In the genomic region with DNA sequence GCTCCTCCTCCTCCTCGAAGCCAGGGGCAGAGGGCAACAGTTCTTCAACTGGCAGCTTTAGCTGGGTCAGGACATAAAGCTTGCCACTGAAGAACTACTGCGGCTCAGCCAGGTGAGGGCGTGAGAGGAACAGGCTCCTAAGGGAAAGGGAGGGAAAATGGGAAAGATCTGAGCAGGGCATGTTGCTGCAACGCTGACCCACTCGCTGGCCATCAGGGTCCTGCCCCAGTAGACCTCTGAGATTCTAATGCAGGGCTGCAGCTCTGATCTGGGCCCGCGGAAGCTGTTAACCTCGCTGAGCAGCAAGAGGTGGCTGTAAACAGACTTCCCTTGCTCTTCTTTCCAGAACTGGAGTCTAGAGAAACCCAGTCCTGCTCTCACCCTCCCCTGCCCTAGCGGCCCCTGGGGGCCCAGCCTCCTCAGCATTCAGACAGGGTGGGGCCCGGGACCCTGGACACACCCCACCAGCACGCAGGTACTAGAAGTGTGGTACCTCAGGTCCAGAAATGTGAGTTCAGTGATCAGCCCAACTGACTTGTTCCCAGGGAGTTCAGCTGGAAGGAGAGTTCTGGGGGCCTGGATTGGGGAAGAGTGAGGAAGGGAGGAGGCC, we compare ENCODE assay signal across 1 cellular context.
TF ChIP-seq lines count a peak whose summit lies in the region.

No MANE protein-coding gene starts in this region.

TF ChIP-seq in HepG2, 621 proteins besides CTCF, POLR2A, EP300 and RAD21 (continued from another document and continues in another):
- TF ChIP-seq, protein P1, sequence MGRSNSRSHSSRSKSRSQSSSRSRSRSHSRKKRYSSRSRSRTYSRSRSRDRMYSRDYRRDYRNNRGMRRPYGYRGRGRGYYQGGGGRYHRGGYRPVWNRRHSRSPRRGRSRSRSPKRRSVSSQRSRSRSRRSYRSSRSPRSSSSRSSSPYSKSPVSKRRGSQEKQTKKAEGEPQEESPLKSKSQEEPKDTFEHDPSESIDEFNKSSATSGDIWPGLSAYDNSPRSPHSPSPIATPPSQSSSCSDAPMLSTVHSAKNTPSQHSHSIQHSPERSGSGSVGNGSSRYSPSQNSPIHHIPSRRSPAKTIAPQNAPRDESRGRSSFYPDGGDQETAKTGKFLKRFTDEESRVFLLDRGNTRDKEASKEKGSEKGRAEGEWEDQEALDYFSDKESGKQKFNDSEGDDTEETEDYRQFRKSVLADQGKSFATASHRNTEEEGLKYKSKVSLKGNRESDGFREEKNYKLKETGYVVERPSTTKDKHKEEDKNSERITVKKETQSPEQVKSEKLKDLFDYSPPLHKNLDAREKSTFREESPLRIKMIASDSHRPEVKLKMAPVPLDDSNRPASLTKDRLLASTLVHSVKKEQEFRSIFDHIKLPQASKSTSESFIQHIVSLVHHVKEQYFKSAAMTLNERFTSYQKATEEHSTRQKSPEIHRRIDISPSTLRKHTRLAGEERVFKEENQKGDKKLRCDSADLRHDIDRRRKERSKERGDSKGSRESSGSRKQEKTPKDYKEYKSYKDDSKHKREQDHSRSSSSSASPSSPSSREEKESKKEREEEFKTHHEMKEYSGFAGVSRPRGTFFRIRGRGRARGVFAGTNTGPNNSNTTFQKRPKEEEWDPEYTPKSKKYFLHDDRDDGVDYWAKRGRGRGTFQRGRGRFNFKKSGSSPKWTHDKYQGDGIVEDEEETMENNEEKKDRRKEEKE (IDR thresholded peaks at IDR 0.05) = no peak
- TF ChIP-seq, protein P2, sequence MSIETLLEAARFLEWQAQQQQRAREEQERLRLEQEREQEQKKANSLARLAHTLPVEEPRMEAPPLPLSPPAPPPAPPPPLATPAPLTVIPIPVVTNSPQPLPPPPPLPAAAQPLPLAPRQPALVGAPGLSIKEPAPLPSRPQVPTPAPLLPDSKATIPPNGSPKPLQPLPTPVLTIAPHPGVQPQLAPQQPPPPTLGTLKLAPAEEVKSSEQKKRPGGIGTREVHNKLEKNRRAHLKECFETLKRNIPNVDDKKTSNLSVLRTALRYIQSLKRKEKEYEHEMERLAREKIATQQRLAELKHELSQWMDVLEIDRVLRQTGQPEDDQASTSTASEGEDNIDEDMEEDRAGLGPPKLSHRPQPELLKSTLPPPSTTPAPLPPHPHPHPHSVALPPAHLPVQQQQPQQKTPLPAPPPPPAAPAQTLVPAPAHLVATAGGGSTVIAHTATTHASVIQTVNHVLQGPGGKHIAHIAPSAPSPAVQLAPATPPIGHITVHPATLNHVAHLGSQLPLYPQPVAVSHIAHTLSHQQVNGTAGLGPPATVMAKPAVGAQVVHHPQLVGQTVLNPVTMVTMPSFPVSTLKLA (IDR thresholded peaks at IDR 0.05) = no peak
- TF ChIP-seq RFXANK (CRISPR knock-in tag; IDR thresholded peaks at IDR 0.05) (no peak; the same call in 1 of the 2 replicates), CHD2 (IDR thresholded peaks at IDR 0.05; ENCODE audit: low read depth, low read length) (no peak), NR2C2 (CRISPR knock-in tag; IDR thresholded peaks at IDR 0.05; ENCODE audit: borderline replicate concordance) (no peak), MATR3 (CRISPR knock-in tag; IDR thresholded peaks at IDR 0.05) (no peak), ZNF549 (CRISPR knock-in tag; IDR thresholded peaks at IDR 0.05) (no peak), MIER3 (CRISPR knock-in tag; IDR thresholded peaks at IDR 0.05; ENCODE audit: borderline replicate concordance) (no peak; the same call in 1 of the 2 replicates), TP53 (CRISPR knock-in tag; conservative IDR thresholded peaks at IDR 0.05) (no peak), GPN1 (CRISPR knock-in tag; IDR thresholded peaks at IDR 0.05; ENCODE audit: borderline replicate concordance) (no peak), ZNF260 (CRISPR knock-in tag; IDR thresholded peaks at IDR 0.05; ENCODE audit: borderline replicate concordance, low read depth) (no peak), ZNF879 (CRISPR knock-in tag; IDR thresholded peaks at IDR 0.05) (no peak), ZNF317 (CRISPR knock-in tag; IDR thresholded peaks at IDR 0.05) (no peak), ZNF234 (CRISPR knock-in tag; conservative IDR thresholded peaks at IDR 0.05) (no peak), NCOR1 (IDR thresholded peaks at IDR 0.05; ENCODE audit: borderline replicate concordance, low read length) (no peak), SMYD3 (CRISPR knock-in tag; IDR thresholded peaks at IDR 0.05) (no peak), TCF7 (IDR thresholded peaks at IDR 0.05; ENCODE audit: low read depth) (no peak), ZNF615 (CRISPR knock-in tag; IDR thresholded peaks at IDR 0.05; ENCODE audit: borderline replicate concordance) (no peak), HMG20B (CRISPR knock-in tag; conservative IDR thresholded peaks at IDR 0.05) (no peak)
- TF ChIP-seq, protein P3, sequence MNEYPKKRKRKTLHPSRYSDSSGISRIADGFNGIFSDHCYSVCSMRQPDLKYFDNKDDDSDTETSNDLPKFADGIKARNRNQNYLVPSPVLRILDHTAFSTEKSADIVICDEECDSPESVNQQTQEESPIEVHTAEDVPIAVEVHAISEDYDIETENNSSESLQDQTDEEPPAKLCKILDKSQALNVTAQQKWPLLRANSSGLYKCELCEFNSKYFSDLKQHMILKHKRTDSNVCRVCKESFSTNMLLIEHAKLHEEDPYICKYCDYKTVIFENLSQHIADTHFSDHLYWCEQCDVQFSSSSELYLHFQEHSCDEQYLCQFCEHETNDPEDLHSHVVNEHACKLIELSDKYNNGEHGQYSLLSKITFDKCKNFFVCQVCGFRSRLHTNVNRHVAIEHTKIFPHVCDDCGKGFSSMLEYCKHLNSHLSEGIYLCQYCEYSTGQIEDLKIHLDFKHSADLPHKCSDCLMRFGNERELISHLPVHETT (CRISPR knock-in tag; conservative IDR thresholded peaks at IDR 0.05) = no peak
- TF ChIP-seq, protein P4, sequence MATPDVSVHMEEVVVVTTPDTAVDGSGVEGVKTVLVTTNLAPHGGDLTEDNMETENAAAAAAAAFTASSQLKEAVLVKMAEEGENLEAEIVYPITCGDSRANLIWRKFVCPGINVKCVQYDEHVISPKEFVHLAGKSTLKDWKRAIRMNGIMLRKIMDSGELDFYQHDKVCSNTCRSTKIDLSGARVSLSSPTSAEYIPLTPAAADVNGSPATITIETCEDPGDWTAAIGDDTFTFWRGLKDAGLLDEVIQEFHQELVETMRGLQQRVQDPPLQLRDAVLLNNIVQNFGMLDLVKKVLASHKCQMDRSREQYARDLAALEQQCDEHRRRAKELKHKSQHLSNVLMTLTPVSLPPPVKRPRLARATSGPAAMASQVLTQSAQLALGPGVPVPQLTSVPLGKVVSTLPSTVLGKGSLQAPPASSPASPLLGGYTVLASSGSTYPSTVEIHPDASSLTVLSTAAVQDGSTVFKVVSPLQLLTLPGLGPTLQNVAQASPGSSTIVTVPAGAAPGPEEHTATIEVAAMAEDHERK (CRISPR knock-in tag; IDR thresholded peaks at IDR 0.05; ENCODE audit: low read depth) = no peak
- TF ChIP-seq, protein P5, sequence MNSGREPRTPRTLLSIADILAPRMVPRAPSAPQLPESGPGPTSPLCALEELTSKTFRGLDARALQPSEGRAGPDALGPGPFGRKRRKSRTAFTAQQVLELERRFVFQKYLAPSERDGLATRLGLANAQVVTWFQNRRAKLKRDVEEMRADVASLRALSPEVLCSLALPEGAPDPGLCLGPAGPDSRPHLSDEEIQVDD (CRISPR knock-in tag; IDR thresholded peaks at IDR 0.05; ENCODE audit: borderline replicate concordance) = no peak
- TF ChIP-seq, protein P6, sequence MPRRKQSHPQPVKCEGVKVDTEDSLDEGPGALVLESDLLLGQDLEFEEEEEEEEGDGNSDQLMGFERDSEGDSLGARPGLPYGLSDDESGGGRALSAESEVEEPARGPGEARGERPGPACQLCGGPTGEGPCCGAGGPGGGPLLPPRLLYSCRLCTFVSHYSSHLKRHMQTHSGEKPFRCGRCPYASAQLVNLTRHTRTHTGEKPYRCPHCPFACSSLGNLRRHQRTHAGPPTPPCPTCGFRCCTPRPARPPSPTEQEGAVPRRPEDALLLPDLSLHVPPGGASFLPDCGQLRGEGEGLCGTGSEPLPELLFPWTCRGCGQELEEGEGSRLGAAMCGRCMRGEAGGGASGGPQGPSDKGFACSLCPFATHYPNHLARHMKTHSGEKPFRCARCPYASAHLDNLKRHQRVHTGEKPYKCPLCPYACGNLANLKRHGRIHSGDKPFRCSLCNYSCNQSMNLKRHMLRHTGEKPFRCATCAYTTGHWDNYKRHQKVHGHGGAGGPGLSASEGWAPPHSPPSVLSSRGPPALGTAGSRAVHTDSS (CRISPR knock-in tag; conservative IDR thresholded peaks at IDR 0.05) = no peak
- TF ChIP-seq, protein P7, sequence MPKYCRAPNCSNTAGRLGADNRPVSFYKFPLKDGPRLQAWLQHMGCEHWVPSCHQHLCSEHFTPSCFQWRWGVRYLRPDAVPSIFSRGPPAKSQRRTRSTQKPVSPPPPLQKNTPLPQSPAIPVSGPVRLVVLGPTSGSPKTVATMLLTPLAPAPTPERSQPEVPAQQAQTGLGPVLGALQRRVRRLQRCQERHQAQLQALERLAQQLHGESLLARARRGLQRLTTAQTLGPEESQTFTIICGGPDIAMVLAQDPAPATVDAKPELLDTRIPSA (CRISPR knock-in tag; IDR thresholded peaks at IDR 0.05; ENCODE audit: borderline replicate concordance) = no peak
- TF ChIP-seq, protein P8, sequence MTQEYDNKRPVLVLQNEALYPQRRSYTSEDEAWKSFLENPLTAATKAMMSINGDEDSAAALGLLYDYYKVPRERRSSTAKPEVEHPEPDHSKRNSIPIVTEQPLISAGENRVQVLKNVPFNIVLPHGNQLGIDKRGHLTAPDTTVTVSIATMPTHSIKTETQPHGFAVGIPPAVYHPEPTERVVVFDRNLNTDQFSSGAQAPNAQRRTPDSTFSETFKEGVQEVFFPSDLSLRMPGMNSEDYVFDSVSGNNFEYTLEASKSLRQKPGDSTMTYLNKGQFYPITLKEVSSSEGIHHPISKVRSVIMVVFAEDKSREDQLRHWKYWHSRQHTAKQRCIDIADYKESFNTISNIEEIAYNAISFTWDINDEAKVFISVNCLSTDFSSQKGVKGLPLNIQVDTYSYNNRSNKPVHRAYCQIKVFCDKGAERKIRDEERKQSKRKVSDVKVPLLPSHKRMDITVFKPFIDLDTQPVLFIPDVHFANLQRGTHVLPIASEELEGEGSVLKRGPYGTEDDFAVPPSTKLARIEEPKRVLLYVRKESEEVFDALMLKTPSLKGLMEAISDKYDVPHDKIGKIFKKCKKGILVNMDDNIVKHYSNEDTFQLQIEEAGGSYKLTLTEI (CRISPR knock-in tag; conservative IDR thresholded peaks at IDR 0.05) = no peak
- TF ChIP-seq, protein P9, sequence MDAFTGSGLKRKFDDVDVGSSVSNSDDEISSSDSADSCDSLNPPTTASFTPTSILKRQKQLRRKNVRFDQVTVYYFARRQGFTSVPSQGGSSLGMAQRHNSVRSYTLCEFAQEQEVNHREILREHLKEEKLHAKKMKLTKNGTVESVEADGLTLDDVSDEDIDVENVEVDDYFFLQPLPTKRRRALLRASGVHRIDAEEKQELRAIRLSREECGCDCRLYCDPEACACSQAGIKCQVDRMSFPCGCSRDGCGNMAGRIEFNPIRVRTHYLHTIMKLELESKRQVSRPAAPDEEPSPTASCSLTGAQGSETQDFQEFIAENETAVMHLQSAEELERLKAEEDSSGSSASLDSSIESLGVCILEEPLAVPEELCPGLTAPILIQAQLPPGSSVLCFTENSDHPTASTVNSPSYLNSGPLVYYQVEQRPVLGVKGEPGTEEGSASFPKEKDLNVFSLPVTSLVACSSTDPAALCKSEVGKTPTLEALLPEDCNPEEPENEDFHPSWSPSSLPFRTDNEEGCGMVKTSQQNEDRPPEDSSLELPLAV (CRISPR knock-in tag; conservative IDR thresholded peaks at IDR 0.05; ENCODE audit: low read depth) = no peak
- TF ChIP-seq, protein P10, sequence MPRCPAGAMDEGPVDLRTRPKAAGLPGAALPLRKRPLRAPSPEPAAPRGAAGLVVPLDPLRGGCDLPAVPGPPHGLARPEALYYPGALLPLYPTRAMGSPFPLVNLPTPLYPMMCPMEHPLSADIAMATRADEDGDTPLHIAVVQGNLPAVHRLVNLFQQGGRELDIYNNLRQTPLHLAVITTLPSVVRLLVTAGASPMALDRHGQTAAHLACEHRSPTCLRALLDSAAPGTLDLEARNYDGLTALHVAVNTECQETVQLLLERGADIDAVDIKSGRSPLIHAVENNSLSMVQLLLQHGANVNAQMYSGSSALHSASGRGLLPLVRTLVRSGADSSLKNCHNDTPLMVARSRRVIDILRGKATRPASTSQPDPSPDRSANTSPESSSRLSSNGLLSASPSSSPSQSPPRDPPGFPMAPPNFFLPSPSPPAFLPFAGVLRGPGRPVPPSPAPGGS (CRISPR knock-in tag; IDR thresholded peaks at IDR 0.05) = no peak
